8 cellular contexts compared by ENCODE assay signal in the genomic region with DNA sequence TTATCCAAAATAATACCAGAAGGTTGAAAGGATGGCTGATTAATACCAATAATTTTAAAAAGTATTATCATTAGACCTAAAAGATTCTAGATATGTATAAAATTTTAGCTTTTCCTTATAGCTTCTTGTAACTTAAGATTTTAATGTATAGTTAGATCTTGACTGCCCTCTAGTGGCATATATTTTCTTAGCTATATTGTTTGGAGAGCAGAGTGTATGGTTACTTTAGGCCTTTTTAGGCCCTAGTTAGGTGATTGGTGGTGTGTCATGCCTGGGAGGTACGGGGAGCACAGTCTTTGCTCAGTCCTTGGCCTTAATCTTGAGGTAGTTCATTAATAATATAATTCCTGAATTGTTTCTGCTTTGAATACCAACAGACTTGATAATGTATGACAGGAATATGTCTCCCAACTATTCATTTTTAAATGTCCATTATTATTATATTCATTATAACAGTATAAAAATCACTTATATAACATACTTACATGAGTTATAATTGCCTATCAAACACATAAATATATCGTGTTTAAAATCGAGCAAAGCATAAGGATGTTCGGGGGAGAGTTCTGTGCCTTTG.
DNase-seq lines count a peak whose midpoint lies in the region; ATAC-seq and TF ChIP-seq lines count a peak whose summit lies in the region.

No MANE protein-coding gene starts in this region.

- TF ChIP-seq CTCF in CD8-positive, alpha-beta T cell (IDR thresholded peaks at IDR 0.05): peak; percentile 62
- TF ChIP-seq CTCF in VCaP (conservative IDR thresholded peaks at IDR 0.05): peak; percentile 74

- H3K9me3 Mint-ChIP-seq in CD8-positive, alpha-beta T cell: peaks cover 2% of the 10 kb centered on the region
- H3K9me3 Mint-ChIP-seq in stimulated activated naive B cell treated with anti-CD40 and anti-IgM and Interleukin-4, amounts not matched to agents 10 μg/mL and 1 μg/mL and 100 μg/mL, for 72 hours: peaks cover 0 to 4% of the 10 kb centered on the region in 2 donors

- H3K36me3 Mint-ChIP-seq in CD8-positive, alpha-beta T cell: no peaks in the 10 kb centered on the region
- no peaks in the 10 kb centered on the region for H3K36me3 Mint-ChIP-seq in stimulated activated naive B cell treated with anti-CD40 and anti-IgM and Interleukin-4, amounts not matched to agents 10 μg/mL and 1 μg/mL and 100 μg/mL, for 72 hours

- ATAC-seq in CD8-positive, alpha-beta T cell: no peak
- ATAC-seq in GM18867 (IDR thresholded peaks at IDR 0.05; ENCODE audit: unreplicated experiment) (peak; percentile 82), HG03095 (IDR thresholded peaks at IDR 0.05; ENCODE audit: unreplicated experiment) (peak; percentile 87)
- peak; percentile 65 to 90 for ATAC-seq in stimulated activated naive B cell treated with anti-CD40 and anti-IgM and Interleukin-4, amounts not matched to agents 10 μg/mL and 1 μg/mL and 100 μg/mL, for 72 hours (replicated peaks)

- no peak overlapping the region for H3K4me3 Mint-ChIP-seq in CD8-positive, alpha-beta T cell
- no peak overlapping the region for H3K4me3 Mint-ChIP-seq in stimulated activated naive B cell treated with anti-CD40 and anti-IgM and Interleukin-4, amounts not matched to agents 10 μg/mL and 1 μg/mL and 100 μg/mL, for 72 hours

- no peaks in the 10 kb centered on the region for H3K4me1 ChIP-seq in CD8-positive, alpha-beta T cell (ENCODE audit: insufficient read depth, low read length)

- no peaks in the 10 kb centered on the region for H3K36me3 ChIP-seq in CD8-positive, alpha-beta T cell (ENCODE audit: insufficient read depth, low read length)

- H3K9me3 ChIP-seq in CD8-positive, alpha-beta T cell (ENCODE audit: low read length): no peaks in the 10 kb centered on the region

- no peak overlapping the region for H3K27ac Mint-ChIP-seq in CD8-positive, alpha-beta T cell
- no peak overlapping the region for H3K27ac Mint-ChIP-seq in stimulated activated naive B cell treated with anti-CD40 and anti-IgM and Interleukin-4, amounts not matched to agents 10 μg/mL and 1 μg/mL and 100 μg/mL, for 72 hours

- CTCF ChIA-PET in CD8-positive, alpha-beta T cell (lab: Charles Lee): interaction anchor here (0.7 to 2.3 kb wide), 8 partner anchors 9 to 1458 kb away, joined by 3 to 12 read pairs (median 4); no protein-coding TSS in a partner anchor

- intact Hi-C loops in CD8-positive, alpha-beta T cell (cut with DNase I, micrococcal nuclease): loop anchor here in 1 of 2 experiments (1.0 to 10.0 kb wide), 3 partner anchors 803 to 1460 kb away; no protein-coding TSS in a partner anchor

- H3K4me3 ChIP-seq in CD8-positive, alpha-beta T cell (ENCODE audit: low read depth, low read length): no peak overlapping the region

- POLR2A ChIA-PET in CD8-positive, alpha-beta T cell (lab: Charles Lee): no interaction called here

- DNase-seq in CD8-positive, alpha-beta T cell: no peak
- DNase-seq in NCI-H2081 treated with DMSO at 0.1 percent for 48 hours (lab: John Stamatoyannopoulos, UW) (peak; percentile 67), globus pallidus (ENCODE audit: low spot score) (peak; percentile 42)
- DNase-seq in stimulated activated naive B cell treated with anti-CD40 and anti-IgM and Interleukin-4, amounts not matched to agents 10 μg/mL and 1 μg/mL and 100 μg/mL, for 72 hours: no peak
- no peak for DNase-seq in stimulated activated CD4-positive, alpha-beta T cell treated with anti-CD3 and anti-CD28 coated beads, Interleukin-12 subunit alpha, Interleukin-12 subunit beta, amount 100 ng/mL, for 4 hours

- H3K27me3 Mint-ChIP-seq in CD8-positive, alpha-beta T cell (ENCODE audit: low read depth): peaks cover 11% of the 10 kb centered on the region
- peaks cover 8 to 11% of the 10 kb centered on the region in 2 donors for H3K27me3 Mint-ChIP-seq in stimulated activated naive B cell treated with anti-CD40 and anti-IgM and Interleukin-4, amounts not matched to agents 10 μg/mL and 1 μg/mL and 100 μg/mL, for 72 hours

- H3K27ac ChIP-seq in CD8-positive, alpha-beta T cell (ENCODE audit: low read depth, low read length): no peak overlapping the region
- no peak overlapping the region for H3K27ac ChIP-seq in VCaP

- no peaks in the 10 kb centered on the region for H3K4me1 Mint-ChIP-seq in CD8-positive, alpha-beta T cell (ENCODE audit: low read depth)
- H3K4me1 Mint-ChIP-seq in stimulated activated naive B cell treated with anti-CD40 and anti-IgM and Interleukin-4, amounts not matched to agents 10 μg/mL and 1 μg/mL and 100 μg/mL, for 72 hours: no peaks in the 10 kb centered on the region

- no peaks in the 10 kb centered on the region for H3K27me3 ChIP-seq in CD8-positive, alpha-beta T cell (ENCODE audit: insufficient read depth, low read length)

Comparison
In these comparisons a context has a peak if more than half of its experiments do, and no peak if none do; other contexts are left out.
1. DNase-seq: peak in NCI-H2081 treated with DMSO at 0.1 percent for 48 hours (single experiment) and globus pallidus (single experiment); none in CD8-positive, alpha-beta T cell (0 of 7), stimulated activated naive B cell treated with anti-CD40 and anti-IgM and Interleukin-4, amounts not matched to agents 10 μg/mL and 1 μg/mL and 100 μg/mL, for 72 hours (single experiment) and stimulated activated CD4-positive, alpha-beta T cell treated with anti-CD3 and anti-CD28 coated beads, Interleukin-12 subunit alpha, Interleukin-12 subunit beta, amount 100 ng/mL, for 4 hours (single experiment).